20 cellular contexts compared by ENCODE assay signal in genomic region chr1:230823421-230823820, GRCh38. TPM values are rescaled to one million over a fixed set of nuclear protein-coding genes. Genes with fewer than 3 reads are reported as not detected.
DNase-seq lines count a peak whose midpoint lies in the region; ATAC-seq and TF ChIP-seq lines count a peak whose summit lies in the region.
"Had no signal": no experiment of that assay in that cellular context is flagged by ENCODE, and none has a peak within 500 bp of the region (broad histone marks: within the 10 kb centered on the region; RNA-seq: fewer than 3 reads in every experiment).

No MANE protein-coding gene starts in this region.

- no peak overlapping the region for H3K4me2 ChIP-seq in Karpas-422 (ENCODE audit: low read depth, low read length, poor library complexity, severe bottlenecking)
- H3K4me2 ChIP-seq: neural progenitor cell had no signal

- H2AFZ ChIP-seq in Karpas-422 (ENCODE audit: low read length) = no peak overlapping the region
- H2AFZ ChIP-seq: neural progenitor cell had no signal

- no peaks in the 10 kb centered on the region for H4K20me1 ChIP-seq in Karpas-422 (ENCODE audit: insufficient read depth, low read depth, low read length)

- no peak overlapping the region for H3K27ac ChIP-seq in Karpas-422 (ENCODE audit: low read length)
- H3K27ac ChIP-seq: HL-60, neural progenitor cell, Peyer's patch had no signal

- H3K4me3 ChIP-seq in AG10803 (ENCODE audit: low read length) (no peak overlapping the region), Karpas-422 (ENCODE audit: low read length) (no peak overlapping the region)
- H3K4me3 ChIP-seq: neural progenitor cell, Peyer's patch, right lobe of liver had no signal

- no peak overlapping the region for H3K9ac ChIP-seq in Karpas-422 (ENCODE audit: low read length)
- H3K9ac ChIP-seq: neural progenitor cell had no signal

- H3K79me2 ChIP-seq in Karpas-422 (ENCODE audit: low read length) = no peaks in the 10 kb centered on the region

- no peaks in the 10 kb centered on the region for H3K36me3 ChIP-seq in Karpas-422 (ENCODE audit: insufficient read depth, low read length)
- H3K36me3 ChIP-seq: neural progenitor cell, Peyer's patch, right lobe of liver had no signal

- no peak for TF ChIP-seq CTCF in AG10803 (conservative IDR thresholded peaks at IDR 0.05; ENCODE audit: low read length)
- no peak for TF ChIP-seq CTCF in nephron (IDR thresholded peaks at IDR 0.05; ENCODE audit: unreplicated experiment in 3 of 3)

- peak overlapping the region in 2 of 3 experiments; percentile 82 to 89 for H3K27ac Mint-ChIP-seq in nephron
- H3K27ac Mint-ChIP-seq in activated T-cell treated with anti-CD3 and anti-CD28 coated beads, Interleukin-2, amount 50 U/mL, for 24 hours = no peak overlapping the region
- H3K27ac Mint-ChIP-seq: activated B cell treated with CpG ODN at 0.5 μM for 24 hours; activated naive CD4-positive, alpha-beta T cell treated with anti-CD3 and anti-CD28 coated beads, Interleukin-2, amount 10 ng/mL, durations not matched to agents 7 days and 5 days; neural progenitor cell; stimulated activated effector memory CD8-positive, alpha-beta T cell treated with anti-CD3 and anti-CD28 coated beads, Interleukin-12 subunit alpha, Interleukin-12 subunit beta, amount 100 ng/mL, for 72 hours had no signal

- peak; percentile 84 for DNase-seq in AG10803 (ENCODE audit: low read depth)
- peak; percentile 50 for DNase-seq in fibroblast of the conjunctiva (ENCODE audit: low read depth)
- DNase-seq in activated T-cell treated with anti-CD3 and anti-CD28 coated beads, Interleukin-2, amount 50 U/mL, for 24 hours = no peak
- no peak for DNase-seq in Karpas-422
- DNase-seq: ACHN; activated B cell treated with CpG ODN at 0.5 μM for 24 hours; activated CD8-positive, alpha-beta memory T cell treated with anti-CD3 and anti-CD28 coated beads, Interleukin-2, amount 50 U/mL, for 48 hours; activated naive CD4-positive, alpha-beta T cell treated with anti-CD3 and anti-CD28 coated beads, Interleukin-2, amount 10 ng/mL, durations not matched to agents 7 days and 5 days; NCI-H1436 treated with DMSO at 0.1 percent for 48 hours; NCI-H510A; Peyer's patch; right lobe of liver; T-helper 1 cell had no signal

- H3K9me3 Mint-ChIP-seq in nephron = no peaks in the 10 kb centered on the region
- no peaks in the 10 kb centered on the region for H3K9me3 Mint-ChIP-seq in activated T-cell treated with anti-CD3 and anti-CD28 coated beads, Interleukin-2, amount 50 U/mL, for 24 hours
- H3K9me3 Mint-ChIP-seq: activated B cell treated with CpG ODN at 0.5 μM for 24 hours; activated naive CD4-positive, alpha-beta T cell treated with anti-CD3 and anti-CD28 coated beads, Interleukin-2, amount 10 ng/mL, durations not matched to agents 7 days and 5 days; neural progenitor cell; stimulated activated effector memory CD8-positive, alpha-beta T cell treated with anti-CD3 and anti-CD28 coated beads, Interleukin-12 subunit alpha, Interleukin-12 subunit beta, amount 100 ng/mL, for 72 hours had no signal

- H3K36me3 Mint-ChIP-seq in nephron (ENCODE audit: low read depth) = no peaks in the 10 kb centered on the region
- no peaks in the 10 kb centered on the region for H3K36me3 Mint-ChIP-seq in activated T-cell treated with anti-CD3 and anti-CD28 coated beads, Interleukin-2, amount 50 U/mL, for 24 hours (ENCODE audit: low read depth)
- H3K36me3 Mint-ChIP-seq: activated naive CD4-positive, alpha-beta T cell treated with anti-CD3 and anti-CD28 coated beads, Interleukin-2, amount 10 ng/mL, durations not matched to agents 7 days and 5 days; neural progenitor cell; stimulated activated effector memory CD8-positive, alpha-beta T cell treated with anti-CD3 and anti-CD28 coated beads, Interleukin-12 subunit alpha, Interleukin-12 subunit beta, amount 100 ng/mL, for 72 hours had no signal

- H3K4me1 Mint-ChIP-seq in nephron = peaks cover 94% of the 10 kb centered on the region
- no peaks in the 10 kb centered on the region for H3K4me1 Mint-ChIP-seq in activated T-cell treated with anti-CD3 and anti-CD28 coated beads, Interleukin-2, amount 50 U/mL, for 24 hours (ENCODE audit: low read depth)
- H3K4me1 Mint-ChIP-seq: activated B cell treated with CpG ODN at 0.5 μM for 24 hours; activated naive CD4-positive, alpha-beta T cell treated with anti-CD3 and anti-CD28 coated beads, Interleukin-2, amount 10 ng/mL, durations not matched to agents 7 days and 5 days; stimulated activated effector memory CD8-positive, alpha-beta T cell treated with anti-CD3 and anti-CD28 coated beads, Interleukin-12 subunit alpha, Interleukin-12 subunit beta, amount 100 ng/mL, for 72 hours had no signal

- peak; percentile 7; the same call in 1 of the 3 replicates for ATAC-seq in SK-N-SH treated with all-trans-retinoic acid at 6 μM for 48 hours
- no peak for ATAC-seq in GM21447 (IDR thresholded peaks at IDR 0.05; ENCODE audit: unreplicated experiment)
- no peak for ATAC-seq in activated CD4-positive, CD25-positive, alpha-beta regulatory T cell treated with anti-CD3 and anti-CD28 coated beads, Interleukin-2, amount 50 U/mL, for 24 hours
- ATAC-seq: right lobe of liver; stimulated activated effector memory CD8-positive, alpha-beta T cell treated with anti-CD3 and anti-CD28 coated beads, Interleukin-12 subunit alpha, Interleukin-12 subunit beta, amount 100 ng/mL, for 72 hours had no signal

- no peaks in the 10 kb centered on the region for H3K9me3 ChIP-seq in Karpas-422 (ENCODE audit: low read length)
- H3K9me3 ChIP-seq: Peyer's patch, right lobe of liver had no signal

- H3K4me3 Mint-ChIP-seq in nephron = no peak overlapping the region
- H3K4me3 Mint-ChIP-seq in activated T-cell treated with anti-CD3 and anti-CD28 coated beads, Interleukin-2, amount 50 U/mL, for 24 hours = no peak overlapping the region
- H3K4me3 Mint-ChIP-seq: activated B cell treated with CpG ODN at 0.5 μM for 24 hours; activated naive CD4-positive, alpha-beta T cell treated with anti-CD3 and anti-CD28 coated beads, Interleukin-2, amount 10 ng/mL, durations not matched to agents 7 days and 5 days; neural progenitor cell; stimulated activated effector memory CD8-positive, alpha-beta T cell treated with anti-CD3 and anti-CD28 coated beads, Interleukin-12 subunit alpha, Interleukin-12 subunit beta, amount 100 ng/mL, for 72 hours had no signal

- H3K27me3 ChIP-seq in Karpas-422 (ENCODE audit: low read length) = 0 out of 2 replicates have a peak, but pooled peaks cover 2% of the 10 kb centered on the region
- H3K27me3 ChIP-seq: neural progenitor cell, Peyer's patch, right lobe of liver had no signal

- H3K27me3 Mint-ChIP-seq in nephron (ENCODE audit: low read depth) = peaks cover 4% of the 10 kb centered on the region
- peaks cover 8% of the 10 kb centered on the region for H3K27me3 Mint-ChIP-seq in activated T-cell treated with anti-CD3 and anti-CD28 coated beads, Interleukin-2, amount 50 U/mL, for 24 hours

- no peaks in the 10 kb centered on the region for H3K9me2 ChIP-seq in Karpas-422 (replicated peaks; ENCODE audit: insufficient read depth, low read length)

- no peaks in the 10 kb centered on the region for H3K4me1 ChIP-seq in Karpas-422 (ENCODE audit: low read length)

TF ChIP-seq in SK-N-SH treated with all-trans-retinoic acid at 6 μM for 48 hours, 23 proteins besides CTCF, POLR2A, EP300 and RAD21:
- TF ChIP-seq CSDC2 (CRISPR knock-in tag; IDR thresholded peaks at IDR 0.05) (no peak), TCF4 (CRISPR knock-in tag; IDR thresholded peaks at IDR 0.05; ENCODE audit: borderline replicate concordance) (0 out of 2 replicates have a peak, but pooled peaks have one; percentile 58)

RNA-seq across cellular contexts. Expression of gene C1orf198, which starts 44.9 kb away (rescaled TPM):
- total RNA-seq in Karpas-422 (2014; rRNA removed; shearing (Covaris generic); ENCODE audit: low replicate concordance) = 3.0 and 3.7 TPM in 2 replicates

Comparison
In these comparisons a context has a peak if more than half of its experiments do, and no peak if none do; other contexts are left out.
1. DNase-seq: peak in AG10803 (single experiment) and fibroblast of the conjunctiva (single experiment); none in activated T-cell treated with anti-CD3 and anti-CD28 coated beads, Interleukin-2, amount 50 U/mL, for 24 hours (single experiment) and Karpas-422 (single experiment).